Comparison of ENCODE assay signal across 1 cellular context in genomic region chr3:164673738-164674137, GRCh38.
TF ChIP-seq lines count a peak whose summit lies in the region.

No MANE protein-coding gene starts in this region.

TF ChIP-seq in GM23338, 12 proteins besides CTCF, POLR2A, EP300 and RAD21 (continued from another document):
- TF ChIP-seq CREB1 (CRISPR knock-in tag; IDR thresholded peaks at IDR 0.05; ENCODE audit: low read depth) = no peak
- no peak for TF ChIP-seq ZNF114 (CRISPR knock-in tag; IDR thresholded peaks at IDR 0.05)
- no peak for TF ChIP-seq EZH2phosphoT487 (IDR thresholded peaks at IDR 0.05; ENCODE audit: unreplicated experiment)
- TF ChIP-seq REST (IDR thresholded peaks at IDR 0.05; ENCODE audit: unreplicated experiment) = no peak
- no peak for TF ChIP-seq EZH2 (IDR thresholded peaks at IDR 0.05; ENCODE audit: low read depth, unreplicated experiment)
- TF ChIP-seq ETS1 (IDR thresholded peaks at IDR 0.05) = no peak
- TF ChIP-seq POLR2AphosphoS5 (IDR thresholded peaks at IDR 0.05; ENCODE audit: low read depth) = no peak
- TF ChIP-seq STAT1 (IDR thresholded peaks at IDR 0.05; ENCODE audit: unreplicated experiment) = no peak
- no peak for TF ChIP-seq JUNB (IDR thresholded peaks at IDR 0.05; ENCODE audit: unreplicated experiment)
- no peak for TF ChIP-seq ZNF462 (CRISPR knock-in tag; IDR thresholded peaks at IDR 0.05)
